ENCODE assay signal across 12 cellular contexts in the genomic region with DNA sequence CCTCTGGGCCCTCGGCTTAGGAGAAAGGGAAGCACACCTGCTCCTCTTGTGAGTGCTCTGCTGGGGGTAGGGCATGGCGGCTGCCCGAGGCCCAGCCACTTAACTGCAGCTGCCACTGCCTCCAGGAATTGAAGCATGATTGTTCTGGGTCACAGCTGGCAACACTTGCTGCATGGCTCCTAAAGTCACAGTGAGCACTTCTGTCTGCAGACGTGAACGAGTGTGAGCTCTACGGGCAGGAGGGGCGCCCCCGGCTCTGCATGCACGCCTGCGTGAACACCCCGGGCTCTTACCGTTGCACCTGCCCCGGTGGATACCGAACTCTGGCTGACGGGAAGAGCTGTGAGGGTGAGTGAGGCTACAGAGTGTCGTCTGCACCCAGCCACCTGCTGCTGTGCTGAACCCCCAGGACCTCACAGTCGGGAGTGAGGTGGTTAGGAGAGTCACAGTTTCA. TPM values are rescaled to one million over a fixed set of nuclear protein-coding genes. Genes with fewer than 3 reads are reported as not detected.
DNase-seq lines count a peak whose midpoint lies in the region; ATAC-seq and TF ChIP-seq lines count a peak whose summit lies in the region.
"Had no signal": no experiment of that assay in that cellular context is flagged by ENCODE, and none has a peak within 500 bp of the region (broad histone marks: within the 10 kb centered on the region; RNA-seq: fewer than 3 reads in every experiment).

No MANE protein-coding gene starts in this region.

- CTCF ChIA-PET in CD4-positive, alpha-beta memory T cell (lab: Charles Lee; ENCODE audit: partially characterized antibody): interaction anchor here (0.8 to 3.1 kb wide), 16 partner anchors 8 to 298 kb away, joined by 3 to 17 read pairs (median 4); a partner anchor contains a TSS
- CTCF ChIA-PET in A673 (lab: Charles Lee): no interaction called here

- intact Hi-C loops in CD4-positive, alpha-beta memory T cell (cut with micrococcal nuclease): loop anchor here (10.0 kb wide), 1 partner anchor 1058 kb away; a partner anchor contains a TSS
- intact Hi-C loops in mucosa of descending colon (cut with DNase I, micrococcal nuclease): no loop called here
- intact Hi-C loops in A673 (cut with micrococcal nuclease; ENCODE audit: unreplicated experiment): no loop called here
- intact Hi-C loops in esophagus squamous epithelium (cut with DNase I): no loop called here

- H3K4me1 Mint-ChIP-seq in CD4-positive, alpha-beta memory T cell: peaks cover 46 to 87% (median 66%) of the 10 kb centered on the region in 4 donors

- no peaks in the 10 kb centered on the region for H3K9me3 ChIP-seq in CD4-positive, alpha-beta memory T cell (ENCODE audit: control insufficient read depth in 1 of 2, low read length in 2 of 2)
- H3K9me3 ChIP-seq in mucosa of descending colon (no peaks in the 10 kb centered on the region), A673 (ENCODE audit: low read depth, low read length, poor library complexity, severe bottlenecking) (no peaks in the 10 kb centered on the region), esophagus squamous epithelium (no peaks in the 10 kb centered on the region)
- H3K9me3 ChIP-seq: neutrophil had no signal

- H3K36me3 Mint-ChIP-seq in CD4-positive, alpha-beta memory T cell: peaks cover 3 to 26% of the 10 kb centered on the region in 2 donors

- H3K27me3 ChIP-seq in CD4-positive, alpha-beta memory T cell (ENCODE audit: insufficient read depth, low read length): no peaks in the 10 kb centered on the region
- no peaks in the 10 kb centered on the region for H3K27me3 ChIP-seq in A673 (replicated peaks; ENCODE audit: insufficient read depth, low read depth, low read length, poor library complexity)
- H3K27me3 ChIP-seq in esophagus squamous epithelium: peaks cover 0 to 26% (median 0%) of the 10 kb centered on the region in 4 donors

- no peaks in the 10 kb centered on the region for H3K9me3 Mint-ChIP-seq in CD4-positive, alpha-beta memory T cell

- H3K27ac ChIP-seq in CD4-positive, alpha-beta memory T cell (ENCODE audit: low read depth, low read length): peak overlapping the region; percentile 72
- no peak overlapping the region for H3K27ac ChIP-seq in A673 (ENCODE audit: low read depth, low read length, poor library complexity, severe bottlenecking)
- peak overlapping the region in 1 of 4 donors; percentile 14 for H3K27ac ChIP-seq in esophagus squamous epithelium
- H3K27ac ChIP-seq: neutrophil, RWPE1 had no signal

- H3K36me3 ChIP-seq in CD4-positive, alpha-beta memory T cell (ENCODE audit: insufficient read depth, low read length): peaks cover 4% of the 10 kb centered on the region
- H3K36me3 ChIP-seq in mucosa of descending colon (ENCODE audit: low read depth) (no peaks in the 10 kb centered on the region), A673 (ENCODE audit: insufficient read depth, low read length, poor library complexity, severe bottlenecking) (no peaks in the 10 kb centered on the region), esophagus squamous epithelium (no peaks in the 10 kb centered on the region)
- H3K36me3 ChIP-seq: heart right ventricle, neutrophil had no signal

- WGBS in esophagus squamous epithelium, 2 donors: 66 to 81% methylated on average over 3 to 5 of the region's 17 CpGs

- no peaks in the 10 kb centered on the region for H3K27me3 Mint-ChIP-seq in CD4-positive, alpha-beta memory T cell
- H3K27me3 Mint-ChIP-seq: brain had no signal

- no TSS peak for BruUV-seq in A673 (replicated peaks; lab: Mats Ljungman, UMichigan)

- peak overlapping the region; percentile 93 to 98 (median 96) for H3K27ac Mint-ChIP-seq in CD4-positive, alpha-beta memory T cell
- H3K27ac Mint-ChIP-seq: brain had no signal

- POLR2A ChIA-PET in CD4-positive, alpha-beta memory T cell (lab: Charles Lee; ENCODE audit: partially characterized antibody): interaction anchor here (0.6 to 6.6 kb wide), 20 partner anchors 9 to 992 kb away, joined by 3 to 73 read pairs (median 6); a partner anchor contains a TSS
- POLR2A ChIA-PET in A673 (lab: Charles Lee; ENCODE audit: low non-redundant PET): no interaction called here

- H3K4me3 ChIP-seq in CD4-positive, alpha-beta memory T cell (ENCODE audit: low read length in 2 of 2): peak overlapping the region; percentile 71 to 77
- H3K4me3 ChIP-seq in mucosa of descending colon (no peak overlapping the region), A673 (ENCODE audit: low read depth, low read length, poor library complexity, severe bottlenecking) (no peak overlapping the region), esophagus squamous epithelium (no peak overlapping the region)

- peak overlapping the region; percentile 87 to 94 (median 90) for H3K4me3 Mint-ChIP-seq in CD4-positive, alpha-beta memory T cell
- H3K4me3 Mint-ChIP-seq: brain had no signal

- TF ChIP-seq POLR2A in esophagus squamous epithelium (IDR thresholded peaks at IDR 0.05): no peak

- H3K4me1 ChIP-seq in CD4-positive, alpha-beta memory T cell (ENCODE audit: insufficient read depth, low read length): peaks cover 62% of the 10 kb centered on the region
- H3K4me1 ChIP-seq in mucosa of descending colon (ENCODE audit: low read depth) (no peaks in the 10 kb centered on the region), A673 (ENCODE audit: insufficient read depth, low read length, poor library complexity, severe bottlenecking) (no peaks in the 10 kb centered on the region), esophagus squamous epithelium (peaks cover 0 to 7% (median 0%) of the 10 kb centered on the region in 3 donors)
- H3K4me1 ChIP-seq: heart right ventricle had no signal

- ATAC-seq in mucosa of descending colon: peak; percentile 40

- TF ChIP-seq CTCF in mucosa of descending colon (IDR thresholded peaks at IDR 0.05): no peak
- no peak for TF ChIP-seq CTCF in A673 (conservative IDR thresholded peaks at IDR 0.05; ENCODE audit: low read depth, low read length)
- TF ChIP-seq CTCF in esophagus squamous epithelium (IDR thresholded peaks at IDR 0.05): no peak

- peak; percentile 47 to 79 (median 49) for DNase-seq in CD4-positive, alpha-beta memory T cell
- DNase-seq in NCI-H2107 treated with DMSO at 0.1 percent for 48 hours (lab: John Stamatoyannopoulos, UW; ENCODE audit: unreplicated experiment) (peak; percentile 95), mucosa of descending colon (no peak), CD1c-positive myeloid dendritic cell (ENCODE audit: extremely low spot score) (no peak), A673 (ENCODE audit: low spot score) (no peak), esophagus squamous epithelium (lab: John Stamatoyannopoulos, UW) (no peak), MV-4-11 (lab: John Stamatoyannopoulos, UW) (no peak)
- DNase-seq in activated CD4-positive, alpha-beta T cell treated with anti-CD3 and anti-CD28 coated beads for 48 hours: peak; percentile 77
- DNase-seq: heart right ventricle had no signal

RNA-seq across cellular contexts. Expression of a gene that starts 44.4 kb away (rescaled TPM):
- total RNA-seq in CD4-positive, alpha-beta memory T cell: 10 to 100 TPM; 34.3 to 37.0 TPM
- 10 to 100 TPM; 29.3 to 41.2 TPM for polyA plus RNA-seq in CD4-positive, alpha-beta memory T cell
- total RNA-seq in mucosa of descending colon: 1 to 10 TPM in 1 of 3 donors, under 1 TPM in 2; 0.72 to 2.2 (median 0.94) TPM
- 4.1 and 5.1 TPM in 2 replicates for total RNA-seq in A673 (2021)
- total RNA-seq in esophagus squamous epithelium: 1 to 10 TPM in 3 of 4 donors, not detected in 1; 1.1 to 2.9 (median 2.5) TPM

Comparison
In these comparisons a context has a peak if more than half of its experiments do, and no peak if none do; other contexts are left out.
1. DNase-seq: peak in CD4-positive, alpha-beta memory T cell (5 of 5), NCI-H2107 treated with DMSO at 0.1 percent for 48 hours (single experiment) and activated CD4-positive, alpha-beta T cell treated with anti-CD3 and anti-CD28 coated beads for 48 hours (single experiment); none in mucosa of descending colon (0 of 3), CD1c-positive myeloid dendritic cell (single experiment), A673 (single experiment), esophagus squamous epithelium (single experiment) and MV-4-11 (single experiment).
2. H3K4me3 ChIP-seq: peak in CD4-positive, alpha-beta memory T cell (2 of 2); none in mucosa of descending colon (single experiment), A673 (single experiment) and esophagus squamous epithelium (0 of 4).